8 cellular contexts compared by ENCODE assay signal in genomic region chr11:84719935-84720577, GRCh38.
DNase-seq lines count a peak whose midpoint lies in the region; ATAC-seq and TF ChIP-seq lines count a peak whose summit lies in the region.

No MANE protein-coding gene starts in this region.

- H3K27me3 ChIP-seq in muscle layer of colon (ENCODE audit: control insufficient read depth in 1 of 2, insufficient read depth in 2 of 2, low read length in 2 of 2) (no peaks in the 10 kb centered on the region), uterus (no peaks in the 10 kb centered on the region)

- no peaks in the 10 kb centered on the region; the same call in 1 of the 2 replicates for H3K27me3 Mint-ChIP-seq in HFFc6 (ENCODE audit: insufficient read depth)

- H3K36me3 Mint-ChIP-seq in HFFc6 (ENCODE audit: low read depth): no peaks in the 10 kb centered on the region

- no peaks in the 10 kb centered on the region for H3K4me1 Mint-ChIP-seq in HFFc6 (ENCODE audit: low read depth)

- H3K4me3 Mint-ChIP-seq in HFFc6: no peak overlapping the region; the same call in 1 of the 2 replicates

- H3K9me3 Mint-ChIP-seq in HFFc6: peaks cover 6% of the 10 kb centered on the region; the same call in 1 of the 2 replicates

- DNase-seq in Right ventricle myocardium inferior (ENCODE audit: missing footprints) (peak; percentile 52), cardiac septum (ENCODE audit: low spot score) (no peak), coronary artery (ENCODE audit: low spot score) (no peak), uterus (no peak), germinal center (ENCODE audit: low spot score) (no peak), HFFc6 (no peak)

- H3K9me3 ChIP-seq in muscle layer of colon (ENCODE audit: low read length) (no peaks in the 10 kb centered on the region), uterus (no peaks in the 10 kb centered on the region)

- intact Hi-C loops in Right ventricle myocardium inferior (cut with DNase I): no loop called here
- intact Hi-C loops in cardiac septum (cut with DNase I): loop anchor here (5.0 kb wide), 1 partner anchor 158 kb away; no protein-coding TSS in a partner anchor
- intact Hi-C loops in uterus (cut with DNase I; ENCODE audit: low total_unique reads): no loop called here

- peak overlapping the region; percentile 79 for H3K4me3 ChIP-seq in coronary artery
- peak overlapping the region; percentile 54 to 67 for H3K4me3 ChIP-seq in muscle layer of colon (ENCODE audit: low read depth in 1 of 2, low read length in 2 of 2)
- H3K4me3 ChIP-seq in uterus: peak overlapping the region; percentile 37 to 38

- H3K27ac Mint-ChIP-seq in HFFc6: no peak overlapping the region

- no peak overlapping the region for H3K9ac ChIP-seq in muscle layer of colon (ENCODE audit: low read length)

- ATAC-seq in Right ventricle myocardium inferior (peak; percentile 53), GM19023 (IDR thresholded peaks at IDR 0.05; ENCODE audit: unreplicated experiment) (no peak)

- TF ChIP-seq POLR2A in uterus (IDR thresholded peaks at IDR 0.05): no peak

- H3K27ac ChIP-seq in coronary artery (no peak overlapping the region), muscle layer of colon (ENCODE audit: low read depth, low read length) (no peak overlapping the region), uterus (no peak overlapping the region)

- H3K4me1 ChIP-seq in muscle layer of colon (ENCODE audit: insufficient read depth, low read length) (peaks cover 9% of the 10 kb centered on the region), uterus (no peaks in the 10 kb centered on the region)

- H3K36me3 ChIP-seq in muscle layer of colon (ENCODE audit: insufficient read depth, low read length): no peaks in the 10 kb centered on the region
- H3K36me3 ChIP-seq in uterus: no peaks in the 10 kb centered on the region

- TF ChIP-seq CTCF in coronary artery (IDR thresholded peaks at IDR 0.05) (no peak), uterus (IDR thresholded peaks at IDR 0.05) (no peak), HFFc6 (IDR thresholded peaks at IDR 0.05) (no peak)
